1 cellular context compared by ENCODE assay signal in genomic region chr2:58432491-58433166, GRCh38.
TF ChIP-seq lines count a peak whose summit lies in the region.

No MANE protein-coding gene starts in this region.

TF ChIP-seq in H1, 55 proteins besides CTCF, POLR2A, EP300 and RAD21 (continued from another document):
- TF ChIP-seq MAFK (IDR thresholded peaks at IDR 0.05; ENCODE audit: low read depth, low read length) (no peak), NANOG (IDR thresholded peaks at IDR 0.05; ENCODE audit: insufficient read depth, low read depth, low read length, poor library complexity, severe bottlenecking) (no peak), ZNF274 (IDR thresholded peaks at IDR 0.05; ENCODE audit: borderline replicate concordance, extremely low read depth, low read length) (no peak), SIRT6 (IDR thresholded peaks at IDR 0.05; ENCODE audit: low read length) (no peak), SUZ12 (IDR thresholded peaks at IDR 0.05; ENCODE audit: low read length) (no peak), GTF2F1 (IDR thresholded peaks at IDR 0.05; ENCODE audit: borderline replicate concordance, low read depth, low read length) (no peak), CHD1 (IDR thresholded peaks at IDR 0.05; ENCODE audit: low read depth, low read length) (no peak), POU5F1 (IDR thresholded peaks at IDR 0.05; ENCODE audit: low read depth, low read length) (no peak)
